Comparison of ENCODE assay signal across 6 cellular contexts in the genomic region with DNA sequence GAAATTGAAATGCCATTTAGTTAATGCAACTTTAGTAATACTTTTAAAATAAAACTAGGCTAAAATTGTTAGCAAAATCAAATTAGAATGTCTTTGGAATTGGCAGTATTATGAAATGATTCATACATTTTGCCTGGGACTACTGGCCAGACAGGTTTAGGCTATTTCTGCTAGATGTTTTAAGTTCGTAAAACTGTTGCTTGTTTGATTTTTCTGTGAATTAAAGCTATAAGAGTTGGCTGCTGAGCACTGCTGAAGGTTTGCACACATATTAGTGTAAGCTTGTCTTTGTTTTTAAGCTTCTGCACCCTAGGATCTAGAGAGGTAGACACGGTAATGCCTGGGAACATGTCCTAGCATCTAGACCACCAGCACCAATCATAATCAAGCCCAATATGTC.
"Had no signal": no experiment of that assay in that cellular context is flagged by ENCODE, and none has a peak within 500 bp of the region (broad histone marks: within the 10 kb centered on the region; RNA-seq: fewer than 3 reads in every experiment).

No MANE protein-coding gene starts in this region.

- H3K4me3 ChIP-seq: K562 had no signal

- H3K27ac ChIP-seq: HL-60, KMS-11 had no signal

- DNase-seq: IMR-90, KBM-7, KG1 had no signal
